14 cellular contexts compared by ENCODE assay signal in genomic region chr10:11104772-11105675, GRCh38.
DNase-seq lines count a peak whose midpoint lies in the region; ATAC-seq and TF ChIP-seq lines count a peak whose summit lies in the region.
"Had no signal": no experiment of that assay in that cellular context is flagged by ENCODE, and none has a peak within 500 bp of the region (broad histone marks: within the 10 kb centered on the region; RNA-seq: fewer than 3 reads in every experiment).

No MANE protein-coding gene starts in this region.

- TF ChIP-seq CTCF in GM13976 (IDR thresholded peaks at IDR 0.05; ENCODE audit: borderline replicate concordance, control extremely low read depth, extremely low read depth, insufficient read depth, missing control alignments) = peak; percentile 26

- CTCF ChIA-PET in activated CD4-positive, alpha-beta T cell treated with anti-CD3 and anti-CD28 coated beads for 36 hours (lab: Charles Lee) = interaction anchor here (0.6 to 1.0 kb wide), 2 partner anchors 9 to 150 kb away, joined by 3 to 6 read pairs; no protein-coding TSS in a partner anchor

- intact Hi-C loops in activated CD4-positive, alpha-beta T cell treated with anti-CD3 and anti-CD28 coated beads for 36 hours (cut with DNase I, micrococcal nuclease) = no loop called here

- H3K4me3 Mint-ChIP-seq in activated CD4-positive, alpha-beta T cell treated with anti-CD3 and anti-CD28 coated beads for 36 hours = no peak overlapping the region
- H3K4me3 Mint-ChIP-seq in T-helper 17 cell = peak overlapping the region; percentile 63
- peak overlapping the region in 4 of 10 donors; percentile 11 to 48 (median 22) for H3K4me3 Mint-ChIP-seq in naive thymus-derived CD8-positive, alpha-beta T cell
- H3K4me3 Mint-ChIP-seq: HFFc6 had no signal

- H3K9me3 Mint-ChIP-seq in activated CD4-positive, alpha-beta T cell treated with anti-CD3 and anti-CD28 coated beads for 36 hours (ENCODE audit: low read depth) = no peaks in the 10 kb centered on the region
- no peaks in the 10 kb centered on the region for H3K9me3 Mint-ChIP-seq in naive thymus-derived CD8-positive, alpha-beta T cell

- peaks cover 2% of the 10 kb centered on the region for H3K27me3 Mint-ChIP-seq in activated CD4-positive, alpha-beta T cell treated with anti-CD3 and anti-CD28 coated beads for 36 hours
- H3K27me3 Mint-ChIP-seq in T-helper 17 cell = no peaks in the 10 kb centered on the region
- peaks cover 0 to 2% (median 0%) of the 10 kb centered on the region in 5 donors for H3K27me3 Mint-ChIP-seq in naive thymus-derived CD8-positive, alpha-beta T cell

- DNase-seq in activated CD4-positive, alpha-beta T cell treated with anti-CD3 and anti-CD28 coated beads for 36 hours = no peak
- no peak for DNase-seq in activated CD4-positive, alpha-beta T cell treated with anti-CD3 and anti-CD28 coated beads, Interleukin-2, amount 50 U/mL, for 48 hours
- DNase-seq in GM13976 (ENCODE audit: low spot score) (peak; percentile 9), T-helper 17 cell (no peak), caudate nucleus (lab: John Stamatoyannopoulos, UW) (no peak), medulla oblongata (ENCODE audit: extremely low spot score) (no peak), mucosa of gallbladder (ENCODE audit: low spot score) (no peak)
- peak in 1 of 10 donors; percentile 7 for DNase-seq in naive thymus-derived CD8-positive, alpha-beta T cell
- DNase-seq: cerebellar nuclear complex, HFFc6, NCI-H187 treated with DMSO at 0.1 percent for 48 hours, NCI-H526, stomach, uterus had no signal

- ATAC-seq in activated CD4-positive, alpha-beta T cell treated with anti-CD3 and anti-CD28 coated beads for 36 hours = peak; percentile 56
- peak; percentile 64 for ATAC-seq in T-helper 17 cell
- peak; percentile 35 to 43 for ATAC-seq in naive thymus-derived CD8-positive, alpha-beta T cell

- H3K4me1 Mint-ChIP-seq in activated CD4-positive, alpha-beta T cell treated with anti-CD3 and anti-CD28 coated beads for 36 hours = peaks cover 25% of the 10 kb centered on the region
- H3K4me1 Mint-ChIP-seq in T-helper 17 cell = peaks cover 21% of the 10 kb centered on the region
- peaks cover 10 to 15% (median 13%) of the 10 kb centered on the region in 4 donors for H3K4me1 Mint-ChIP-seq in naive thymus-derived CD8-positive, alpha-beta T cell

- no peaks in the 10 kb centered on the region for H3K36me3 Mint-ChIP-seq in activated CD4-positive, alpha-beta T cell treated with anti-CD3 and anti-CD28 coated beads for 36 hours (ENCODE audit: low read depth)
- H3K36me3 Mint-ChIP-seq in T-helper 17 cell (ENCODE audit: low read depth) = peaks cover 4% of the 10 kb centered on the region
- no peaks in the 10 kb centered on the region for H3K36me3 Mint-ChIP-seq in naive thymus-derived CD8-positive, alpha-beta T cell

- in situ Hi-C loops in GM13976 (cut with MboI; ENCODE audit: low sequenced_read_pairs, unreplicated experiment) = no loop called here

- H3K27ac ChIP-seq in caudate nucleus (ENCODE audit: low read depth, low read length) = no peak overlapping the region
- H3K27ac ChIP-seq: stomach, uterus had no signal

- H3K9me3 ChIP-seq in T-helper 17 cell (ENCODE audit: control insufficient read depth, low read length, poor library complexity, severe bottlenecking) = no peaks in the 10 kb centered on the region
- H3K9me3 ChIP-seq: uterus had no signal

- H3K27ac Mint-ChIP-seq in activated CD4-positive, alpha-beta T cell treated with anti-CD3 and anti-CD28 coated beads for 36 hours = peak overlapping the region; percentile 53
- peak overlapping the region; percentile 37 for H3K27ac Mint-ChIP-seq in T-helper 17 cell
- H3K27ac Mint-ChIP-seq in naive thymus-derived CD8-positive, alpha-beta T cell = peak overlapping the region in 8 of 10 donors; percentile 13 to 71 (median 36)
- H3K27ac Mint-ChIP-seq: HFFc6 had no signal

- POLR2A ChIA-PET in activated CD4-positive, alpha-beta T cell treated with anti-CD3 and anti-CD28 coated beads for 36 hours (lab: Charles Lee) = interaction anchor here (0.6 kb wide), 1 partner anchor 61 kb away, joined by 3 read pairs; no protein-coding TSS in a partner anchor
- POLR2A ChIA-PET in naive thymus-derived CD8-positive, alpha-beta T cell (lab: Charles Lee) = interaction anchor here (0.6 kb wide), 1 partner anchor 392 kb away, joined by 3 read pairs; no protein-coding TSS in a partner anchor
